15 cellular contexts compared by ENCODE assay signal in the genomic region with DNA sequence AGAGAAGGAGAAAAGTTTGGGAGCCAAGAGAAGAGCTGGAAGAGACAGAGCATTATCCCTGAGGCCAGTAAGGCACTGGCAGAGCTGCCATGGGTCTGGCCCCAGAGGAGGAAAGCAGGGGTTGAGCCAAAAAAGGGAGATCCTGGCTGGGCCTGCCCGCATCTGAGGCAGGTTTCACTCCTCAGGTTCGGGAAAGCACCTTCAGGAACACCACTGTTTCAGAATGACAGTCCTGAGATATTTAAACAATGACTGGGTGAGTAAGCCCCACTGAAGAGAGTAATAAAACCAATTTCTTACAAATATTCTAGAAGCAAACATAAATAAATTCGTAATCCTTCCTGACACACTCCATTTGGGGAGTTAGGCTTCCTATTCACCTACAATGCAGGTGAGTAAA.
A peak's percentile ranks its signal among the peaks of the same experiment; 100 is the strongest.
DNase-seq lines count a peak whose midpoint lies in the region; ATAC-seq lines count a peak whose summit lies in the region.
"Had no signal": no experiment of that assay in that cellular context is flagged by ENCODE, and none has a peak within 500 bp of the region (broad histone marks: within the 10 kb centered on the region; RNA-seq: fewer than 3 reads in every experiment).

No MANE protein-coding gene starts in this region.

- H3K4me3 Mint-ChIP-seq in activated T-cell treated with anti-CD3 and anti-CD28 coated beads, Interleukin-2, amount 50 U/mL, for 4 hours: peak overlapping the region; percentile 37
- H3K4me3 Mint-ChIP-seq: dendritic cell treated with granulocyte-macrophage colony-stimulating factor and Interleukin-4, amounts not matched to agents 40 ng/mL and 50 ng/mL, for 4 days; H9; T-cell had no signal

- peaks cover 65% of the 10 kb centered on the region for H3K4me1 Mint-ChIP-seq in activated T-cell treated with anti-CD3 and anti-CD28 coated beads, Interleukin-2, amount 50 U/mL, for 4 hours (ENCODE audit: low read depth)
- H3K4me1 Mint-ChIP-seq: H9 had no signal

- no peaks in the 10 kb centered on the region for H3K9me3 Mint-ChIP-seq in activated T-cell treated with anti-CD3 and anti-CD28 coated beads, Interleukin-2, amount 50 U/mL, for 4 hours
- H3K9me3 Mint-ChIP-seq: dendritic cell treated with granulocyte-macrophage colony-stimulating factor and Interleukin-4, amounts not matched to agents 40 ng/mL and 50 ng/mL, for 4 days; H9; T-cell had no signal

- H3K27me3 ChIP-seq in SJCRH30: no peaks in the 10 kb centered on the region
- H3K27me3 ChIP-seq: gastrocnemius medialis had no signal

- no peak overlapping the region for H3K4me3 ChIP-seq in SJCRH30
- H3K4me3 ChIP-seq: gastrocnemius medialis, prostate gland had no signal

- H3K27ac ChIP-seq in SJCRH30: no peak overlapping the region
- H3K27ac ChIP-seq: gastrocnemius medialis, prostate gland had no signal

- H3K27me3 Mint-ChIP-seq in activated T-cell treated with anti-CD3 and anti-CD28 coated beads, Interleukin-2, amount 50 U/mL, for 4 hours (ENCODE audit: low read depth): no peaks in the 10 kb centered on the region
- H3K27me3 Mint-ChIP-seq: dendritic cell treated with granulocyte-macrophage colony-stimulating factor and Interleukin-4, amounts not matched to agents 40 ng/mL and 50 ng/mL, for 4 days; T-cell had no signal

- no peaks in the 10 kb centered on the region for H3K36me3 ChIP-seq in SJCRH30
- H3K36me3 ChIP-seq: gastrocnemius medialis, prostate gland had no signal

- H3K9me3 ChIP-seq in SJCRH30 (replicated peaks): no peaks in the 10 kb centered on the region
- H3K9me3 ChIP-seq: Caco-2, gastrocnemius medialis, prostate gland had no signal

- peaks cover 23% of the 10 kb centered on the region for H3K36me3 Mint-ChIP-seq in activated T-cell treated with anti-CD3 and anti-CD28 coated beads, Interleukin-2, amount 50 U/mL, for 4 hours (ENCODE audit: insufficient read depth)

- no peak for DNase-seq in activated T-cell treated with anti-CD3 and anti-CD28 coated beads, Interleukin-2, amount 50 U/mL, for 4 hours
- DNase-seq in stimulated activated CD4-positive, alpha-beta T cell treated with anti-CD3 and anti-CD28 coated beads, Interleukin-12 subunit alpha, Interleukin-12 subunit beta, amount 100 ng/mL, for 48 hours (ENCODE audit: low read depth in 2 of 3, low spot score in 1 of 3): peak; percentile 37 to 63 (median 57)
- no peak for DNase-seq in NOMO-1 treated with DMSO at 0.1 percent for 48 hours (lab: John Stamatoyannopoulos, UW; ENCODE audit: unreplicated experiment)
- DNase-seq in SJCRH30: no peak
- DNase-seq: activated gamma-delta T cell, Caco-2, gastrocnemius medialis, H9, T-cell had no signal

- peak; percentile 93 for ATAC-seq in GM18868 (IDR thresholded peaks at IDR 0.05; ENCODE audit: unreplicated experiment)
- peak; percentile 68 for ATAC-seq in HG02571 (IDR thresholded peaks at IDR 0.05; ENCODE audit: unreplicated experiment)
- peak; percentile 64 to 65 for ATAC-seq in activated T-cell treated with anti-CD3 and anti-CD28 coated beads, Interleukin-2, amount 50 U/mL, for 4 hours
- ATAC-seq in HG03108 (IDR thresholded peaks at IDR 0.05; ENCODE audit: unreplicated experiment): no peak
- ATAC-seq in GM18909 (IDR thresholded peaks at IDR 0.05; ENCODE audit: poor library complexity, unreplicated experiment): no peak
- ATAC-seq: gastrocnemius medialis, T-cell had no signal

- no peaks in the 10 kb centered on the region for H3K4me1 ChIP-seq in SJCRH30
- H3K4me1 ChIP-seq: prostate gland had no signal

Comparison
In these comparisons a context has a peak if more than half of its experiments do, and no peak if none do; other contexts are left out.
1. ATAC-seq: peak in GM18868 (single experiment), HG02571 (single experiment) and activated T-cell treated with anti-CD3 and anti-CD28 coated beads, Interleukin-2, amount 50 U/mL, for 4 hours (2 of 2); none in HG03108 (single experiment) and GM18909 (single experiment).
2. DNase-seq: peak in stimulated activated CD4-positive, alpha-beta T cell treated with anti-CD3 and anti-CD28 coated beads, Interleukin-12 subunit alpha, Interleukin-12 subunit beta, amount 100 ng/mL, for 48 hours (3 of 3); none in activated T-cell treated with anti-CD3 and anti-CD28 coated beads, Interleukin-2, amount 50 U/mL, for 4 hours (single experiment), NOMO-1 treated with DMSO at 0.1 percent for 48 hours (single experiment) and SJCRH30 (0 of 2).